Comparison of ENCODE assay signal across 26 cellular contexts in the genomic region with DNA sequence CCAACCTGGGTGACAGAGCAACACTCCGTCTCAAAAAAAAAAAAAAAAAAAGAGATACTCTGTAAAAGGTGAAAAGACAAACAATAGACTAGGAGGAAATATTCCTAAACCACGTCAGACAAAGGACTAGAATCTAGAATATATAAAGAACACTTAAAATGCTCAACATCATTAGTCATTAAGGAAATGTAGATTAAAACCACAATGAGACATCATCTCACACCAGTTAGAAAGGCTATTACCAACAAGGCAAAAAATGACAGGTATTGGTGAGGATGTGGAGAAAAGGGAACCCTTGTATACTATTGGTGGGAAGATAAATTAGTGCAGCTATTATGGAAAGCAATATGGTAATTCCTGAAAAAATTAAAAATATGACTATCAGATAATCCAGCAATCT.
"Had no signal": no experiment of that assay in that cellular context is flagged by ENCODE, and none has a peak within 500 bp of the region (broad histone marks: within the 10 kb centered on the region; RNA-seq: fewer than 3 reads in every experiment).

No MANE protein-coding gene starts in this region.

- H3K36me3 ChIP-seq: esophagus squamous epithelium, neural progenitor cell, transverse colon had no signal

- H3K27ac Mint-ChIP-seq: activated B cell treated with CpG ODN at 0.5 μM for 24 hours; activated CD8-positive, alpha-beta T cell treated with anti-CD3 and anti-CD28 coated beads for 36 hours; activated T-helper 17 cell treated with anti-CD3 and anti-CD28 coated beads, Interleukin-2, amount 50 U/mL, for 72 hours; dendritic cell treated with granulocyte-macrophage colony-stimulating factor and Interleukin-4, amounts not matched to agents 40 ng/mL and 50 ng/mL, for 4 days; endodermal cell; natural killer cell; neural progenitor cell had no signal

- H3K9me3 ChIP-seq: esophagus squamous epithelium, psoas muscle, testis had no signal

- H3K27me3 ChIP-seq: esophagus squamous epithelium, hepatocyte, neural progenitor cell, testis, transverse colon had no signal

- ATAC-seq: activated CD8-positive, alpha-beta T cell treated with anti-CD3 and anti-CD28 coated beads for 36 hours; activated T-cell treated with anti-CD3 and anti-CD28 coated beads, Interleukin-2, amount 50 U/mL, for 4 hours; activated T-helper 17 cell treated with anti-CD3 and anti-CD28 coated beads, Interleukin-2, amount 50 U/mL, for 72 hours; natural killer cell; psoas muscle; right cardiac atrium; stimulated activated naive CD8-positive, alpha-beta T cell treated with anti-CD3 and anti-CD28 coated beads, Interleukin-15, Interleukin-2, amounts not matched to agents 100 U/mL and 50 U/mL, for 24 hours had no signal

- H3K9ac ChIP-seq: neural progenitor cell, parathyroid adenoma had no signal

- FAIRE-seq: urothelium cell line had no signal

- H3K79me2 ChIP-seq: hepatocyte, parathyroid adenoma had no signal

- H2AFZ ChIP-seq: hepatocyte, neural progenitor cell, parathyroid adenoma had no signal

- H3K36me3 Mint-ChIP-seq: neural progenitor cell had no signal

- H3K9me3 Mint-ChIP-seq: activated T-helper 17 cell treated with anti-CD3 and anti-CD28 coated beads, Interleukin-2, amount 50 U/mL, for 72 hours; central memory CD8-positive, alpha-beta T cell had no signal

- H3K4me3 Mint-ChIP-seq: activated B cell treated with CpG ODN at 0.5 μM for 24 hours; activated CD8-positive, alpha-beta T cell treated with anti-CD3 and anti-CD28 coated beads for 36 hours; activated T-cell treated with anti-CD3 and anti-CD28 coated beads, Interleukin-2, amount 50 U/mL, for 4 hours; activated T-helper 17 cell treated with anti-CD3 and anti-CD28 coated beads, Interleukin-2, amount 50 U/mL, for 72 hours; central memory CD8-positive, alpha-beta T cell; dendritic cell treated with granulocyte-macrophage colony-stimulating factor and Interleukin-4, amounts not matched to agents 40 ng/mL and 50 ng/mL, for 4 days; endodermal cell; natural killer cell; neural progenitor cell had no signal

- H3K4me2 ChIP-seq: hepatocyte, neural progenitor cell had no signal

- H3K27me3 Mint-ChIP-seq: activated B cell treated with CpG ODN at 0.5 μM for 24 hours; activated CD8-positive, alpha-beta T cell treated with anti-CD3 and anti-CD28 coated beads for 36 hours; activated T-helper 17 cell treated with anti-CD3 and anti-CD28 coated beads, Interleukin-2, amount 50 U/mL, for 72 hours; central memory CD8-positive, alpha-beta T cell; dendritic cell treated with granulocyte-macrophage colony-stimulating factor and Interleukin-4, amounts not matched to agents 40 ng/mL and 50 ng/mL, for 4 days had no signal

- H3K4me1 ChIP-seq: esophagus squamous epithelium, neural progenitor cell, parathyroid adenoma, psoas muscle, testis, transverse colon had no signal

- H3K27ac ChIP-seq: esophagus squamous epithelium, hepatocyte, neural progenitor cell, parathyroid adenoma, psoas muscle, testis, transverse colon had no signal

- H3K4me1 Mint-ChIP-seq: activated B cell treated with CpG ODN at 0.5 μM for 24 hours; activated T-helper 17 cell treated with anti-CD3 and anti-CD28 coated beads, Interleukin-2, amount 50 U/mL, for 72 hours; central memory CD8-positive, alpha-beta T cell; endodermal cell; natural killer cell; neural progenitor cell had no signal

- H3K4me3 ChIP-seq: esophagus squamous epithelium, hepatocyte, neural progenitor cell, psoas muscle, testis, transverse colon had no signal

- DNase-seq: activated B cell treated with CpG ODN at 0.5 μM for 24 hours; activated CD4-positive, alpha-beta T cell treated with anti-CD3 and anti-CD28 coated beads, Interleukin-2, amount 50 U/mL, for 1 hour; activated CD8-positive, alpha-beta T cell treated with anti-CD3 and anti-CD28 coated beads for 36 hours; activated gamma-delta T cell treated with Interleukin-2 at 50 U/mL for 16 hours; activated naive CD4-positive, alpha-beta T cell treated with anti-CD3 and anti-CD28 coated beads, Interleukin-2, amount 50 U/mL, for 16 hours; activated T-cell treated with anti-CD3 and anti-CD28 coated beads, Interleukin-2, amount 50 U/mL, for 4 hours; amniotic stem cell; endodermal cell; esophagus squamous epithelium; islet precursor cell; mesenchymal stem cell; natural killer cell; occipital lobe; psoas muscle; right cardiac atrium; stimulated activated naive CD8-positive, alpha-beta T cell treated with anti-CD3 and anti-CD28 coated beads, Interleukin-15, Interleukin-2, amounts not matched to agents 100 U/mL and 50 U/mL, for 24 hours; T-helper 2 cell; testis; transverse colon had no signal
